18 cellular contexts compared by ENCODE assay signal in genomic region chr5:133370281-133370890, GRCh38.
DNase-seq lines count a peak whose midpoint lies in the region; ATAC-seq and TF ChIP-seq lines count a peak whose summit lies in the region.
"Had no signal": no experiment of that assay in that cellular context is flagged by ENCODE, and none has a peak within 500 bp of the region (broad histone marks: within the 10 kb centered on the region; RNA-seq: fewer than 3 reads in every experiment).

No MANE protein-coding gene starts in this region.

- H3K4me1 Mint-ChIP-seq in neural crest cell (peaks cover 49% of the 10 kb centered on the region), nephron progenitor cell (peaks cover 73% of the 10 kb centered on the region)

- H3K9me3 Mint-ChIP-seq in neural crest cell (no peaks in the 10 kb centered on the region), nephron progenitor cell (peaks cover 10% of the 10 kb centered on the region)
- H3K9me3 Mint-ChIP-seq: HFFc6, memory B cell had no signal

- ATAC-seq in GM18870 (IDR thresholded peaks at IDR 0.05; ENCODE audit: unreplicated experiment) = no peak
- ATAC-seq: body of pancreas had no signal

- TF ChIP-seq CTCF in neural crest cell (conservative IDR thresholded peaks at IDR 0.05) (no peak), nephron progenitor cell (IDR thresholded peaks at IDR 0.05) (no peak)

- H3K27ac ChIP-seq in epithelial cell of prostate = peak overlapping the region; percentile 45
- H3K27ac ChIP-seq: BLaER1 treated with 17β-estradiol and CSF1 and Interleukin-3, amounts not matched to agents 10 nM and 100 nM; body of pancreas; spleen; stomach; VCaP had no signal

- H3K36me3 Mint-ChIP-seq in neural crest cell (ENCODE audit: low read depth) (no peaks in the 10 kb centered on the region), nephron progenitor cell (ENCODE audit: low read depth) (peaks cover under 1% of the 10 kb centered on the region)
- H3K36me3 Mint-ChIP-seq: memory B cell had no signal

- DNase-seq in EH (ENCODE audit: low read depth) (peak; percentile 11), HT1080 (ENCODE audit: low read depth) (peak; percentile 41), epithelial cell of prostate (ENCODE audit: low read depth, low spot score) (no peak), neural crest cell (ENCODE audit: low read depth, low spot score) (no peak), nephron progenitor cell (no peak)
- DNase-seq in stimulated activated CD8-positive, alpha-beta memory T cell treated with anti-CD3 and anti-CD28 coated beads, Interleukin-4, amount 100 ng/mL, for 48 hours = no peak
- DNase-seq in activated CD4-positive, alpha-beta T cell treated with anti-CD3 and anti-CD28 coated beads, Interleukin-2, amount 50 U/mL, for 48 hours = no peak
- DNase-seq: activated naive CD4-positive, alpha-beta T cell; body of pancreas; HFFc6; KBM-7; NCI-H510A; spleen; stomach had no signal

- H3K27me3 Mint-ChIP-seq in neural crest cell (ENCODE audit: low read depth) (no peaks in the 10 kb centered on the region), nephron progenitor cell (ENCODE audit: low read depth, poor library complexity) (peaks cover 17% of the 10 kb centered on the region)

- H3K27ac Mint-ChIP-seq in neural crest cell (ENCODE audit: unreplicated experiment) (peak overlapping the region; percentile 84), nephron progenitor cell (no peak overlapping the region)
- H3K27ac Mint-ChIP-seq: HFFc6, memory B cell had no signal

- no peak overlapping the region for H3K4me3 Mint-ChIP-seq in neural crest cell
- no peak overlapping the region for H3K4me3 Mint-ChIP-seq in nephron progenitor cell
- H3K4me3 Mint-ChIP-seq: HFFc6, memory B cell had no signal

Comparison
In these comparisons a context has a peak if more than half of its experiments do, and no peak if none do; other contexts are left out.
1. DNase-seq: peak in EH (single experiment) and HT1080 (single experiment); none in epithelial cell of prostate (single experiment), neural crest cell (single experiment), stimulated activated CD8-positive, alpha-beta memory T cell treated with anti-CD3 and anti-CD28 coated beads, Interleukin-4, amount 100 ng/mL, for 48 hours (single experiment), activated CD4-positive, alpha-beta T cell treated with anti-CD3 and anti-CD28 coated beads, Interleukin-2, amount 50 U/mL, for 48 hours (0 of 2) and nephron progenitor cell (single experiment).